In genomic region chr5:113405530-113405929, GRCh38 we compare ENCODE assay signal across 4 cellular contexts. TPM values are rescaled to one million over a fixed set of nuclear protein-coding genes. Genes with fewer than 3 reads are reported as not detected.
"Had no signal": no experiment of that assay in that cellular context is flagged by ENCODE, and none has a peak within 500 bp of the region (broad histone marks: within the 10 kb centered on the region; RNA-seq: fewer than 3 reads in every experiment).

No MANE protein-coding gene starts in this region.

- ATAC-seq: GM12878 had no signal

- H3K4me3 ChIP-seq: GM12878 had no signal

- DNase-seq: GDM1, GF-D8 had no signal

RNA-seq across cellular contexts. Expression of gene TSSK1B, which starts 29.3 kb away (rescaled TPM):
- total RNA-seq: G401, GM12878 had no signal
- polyA plus RNA-seq: GM12878 had no signal
